Comparison of ENCODE assay signal across 18 cellular contexts in genomic region chr3:23052230-23053019, GRCh38.
DNase-seq lines count a peak whose midpoint lies in the region; ATAC-seq and TF ChIP-seq lines count a peak whose summit lies in the region.
"Had no signal": no experiment of that assay in that cellular context is flagged by ENCODE, and none has a peak within 500 bp of the region (broad histone marks: within the 10 kb centered on the region; RNA-seq: fewer than 3 reads in every experiment).

No MANE protein-coding gene starts in this region.

- peaks cover 7% of the 10 kb centered on the region for H3K9me3 Mint-ChIP-seq in stimulated activated effector memory CD8-positive, alpha-beta T cell treated with anti-CD3 and anti-CD28 coated beads, Interleukin-12 subunit alpha, Interleukin-12 subunit beta, amount 100 ng/mL, for 72 hours

- H3K4me3 ChIP-seq in GM23248 (no peak overlapping the region), fibroblast of mammary gland (ENCODE audit: control insufficient read depth, low read depth, low read length) (no peak overlapping the region), esophagus squamous epithelium (no peak overlapping the region)
- H3K4me3 ChIP-seq: pancreas, smooth muscle cell, vagina had no signal

- no peak for TF ChIP-seq POLR2A in esophagus squamous epithelium (IDR thresholded peaks at IDR 0.05)

- ATAC-seq in stimulated activated effector memory CD8-positive, alpha-beta T cell treated with anti-CD3 and anti-CD28 coated beads, Interleukin-12 subunit alpha, Interleukin-12 subunit beta, amount 100 ng/mL, for 72 hours: peak; percentile 24
- no peak for ATAC-seq in HG02970 (IDR thresholded peaks at IDR 0.05; ENCODE audit: low FRiP score, unreplicated experiment)
- ATAC-seq: stimulated activated naive CD8-positive, alpha-beta T cell treated with anti-CD3 and anti-CD28 coated beads, Interleukin-15, amount 100 ng/mL, for 72 hours had no signal

- no peaks in the 10 kb centered on the region for H3K79me2 ChIP-seq in GM23248 (ENCODE audit: insufficient read depth)

- H3K9ac ChIP-seq in GM23248: no peak overlapping the region

- H3F3A ChIP-seq in GM23248 (ENCODE audit: insufficient read depth): peaks cover 7% of the 10 kb centered on the region

- DNase-seq in GM23248 (peak; percentile 20), OCI-M1 (lab: John Stamatoyannopoulos, UW) (peak; percentile 30), fibroblast of mammary gland (ENCODE audit: low read depth) (peak; percentile 23), esophagus squamous epithelium (lab: John Stamatoyannopoulos, UW) (no peak), cortex of kidney (lab: John Stamatoyannopoulos, UW) (no peak)
- no peak for DNase-seq in stimulated activated effector memory CD8-positive, alpha-beta T cell treated with anti-CD3 and anti-CD28 coated beads, Interleukin-12 subunit alpha, Interleukin-12 subunit beta, amount 100 ng/mL, for 72 hours (ENCODE audit: low spot score in 2 of 2)
- DNase-seq: activated CD4-positive, alpha-beta T cell treated with anti-CD3 and anti-CD28 coated beads, Interleukin-2, amount 50 U/mL, for 1 hour; activated T-cell treated with anti-CD3 and anti-CD28 coated beads, Interleukin-2, amount 50 U/mL, for 24 hours; CD4-positive, CD25-positive, alpha-beta regulatory T cell; glutamatergic neuron; MM.1S; NCI-H82; pancreas; Right ventricle myocardium superior; stimulated activated naive CD8-positive, alpha-beta T cell treated with anti-CD3 and anti-CD28 coated beads, Interleukin-15, amount 100 ng/mL, for 72 hours had no signal

- in situ Hi-C loops in GM23248 (cut with MboI): no loop called here

- WGBS in GM23248 (ENCODE audit: low coverage in 1 of 2, low lambda C conversion rate in 2 of 2, missing lambda C conversion rate in 2 of 2), 2 experiments: 83 to 86% methylated on average over 9 of the region's 9 CpGs
- WGBS in esophagus squamous epithelium, 2 donors: 80 to 85% methylated on average over 5 to 9 of the region's 9 CpGs

- no peaks in the 10 kb centered on the region for H3K4me1 Mint-ChIP-seq in stimulated activated effector memory CD8-positive, alpha-beta T cell treated with anti-CD3 and anti-CD28 coated beads, Interleukin-12 subunit alpha, Interleukin-12 subunit beta, amount 100 ng/mL, for 72 hours

- H3K9me3 ChIP-seq in GM23248 (ENCODE audit: low read depth): no peaks in the 10 kb centered on the region
- no peaks in the 10 kb centered on the region for H3K9me3 ChIP-seq in esophagus squamous epithelium
- H3K9me3 ChIP-seq: pancreas, vagina had no signal

- H2AFZ ChIP-seq in GM23248: no peak overlapping the region

- H3K27me3 ChIP-seq in GM23248 (replicated peaks; ENCODE audit: insufficient read depth): peaks cover 55% of the 10 kb centered on the region
- no peaks in the 10 kb centered on the region for H3K27me3 ChIP-seq in esophagus squamous epithelium
- H3K27me3 ChIP-seq: pancreas, vagina had no signal

- no peaks in the 10 kb centered on the region for H3K9me2 ChIP-seq in GM23248 (ENCODE audit: insufficient read depth)

- H3K4me1 ChIP-seq in GM23248 (ENCODE audit: insufficient read depth) (peaks cover 12% of the 10 kb centered on the region), esophagus squamous epithelium (no peaks in the 10 kb centered on the region)
- H3K4me1 ChIP-seq: pancreas, vagina had no signal

- intact Hi-C loops in esophagus squamous epithelium (cut with DNase I): no loop called here

- H3K36me3 Mint-ChIP-seq in stimulated activated effector memory CD8-positive, alpha-beta T cell treated with anti-CD3 and anti-CD28 coated beads, Interleukin-12 subunit alpha, Interleukin-12 subunit beta, amount 100 ng/mL, for 72 hours: no peaks in the 10 kb centered on the region
- H3K36me3 Mint-ChIP-seq: CD4-positive, CD25-positive, alpha-beta regulatory T cell had no signal

- H3K27ac Mint-ChIP-seq in stimulated activated effector memory CD8-positive, alpha-beta T cell treated with anti-CD3 and anti-CD28 coated beads, Interleukin-12 subunit alpha, Interleukin-12 subunit beta, amount 100 ng/mL, for 72 hours: no peak overlapping the region
- H3K27ac Mint-ChIP-seq: activated T-cell treated with anti-CD3 and anti-CD28 coated beads, Interleukin-2, amount 50 U/mL, for 24 hours; stimulated activated naive CD8-positive, alpha-beta T cell treated with anti-CD3 and anti-CD28 coated beads, Interleukin-15, amount 100 ng/mL, for 72 hours had no signal

- H3K4me3 Mint-ChIP-seq in stimulated activated effector memory CD8-positive, alpha-beta T cell treated with anti-CD3 and anti-CD28 coated beads, Interleukin-12 subunit alpha, Interleukin-12 subunit beta, amount 100 ng/mL, for 72 hours: no peak overlapping the region
- H3K4me3 Mint-ChIP-seq: activated T-cell treated with anti-CD3 and anti-CD28 coated beads, Interleukin-2, amount 50 U/mL, for 24 hours; CD4-positive, CD25-positive, alpha-beta regulatory T cell; stimulated activated naive CD8-positive, alpha-beta T cell treated with anti-CD3 and anti-CD28 coated beads, Interleukin-15, amount 100 ng/mL, for 72 hours had no signal

- H3K27ac ChIP-seq in GM23248 (no peak overlapping the region), esophagus squamous epithelium (no peak overlapping the region)
- H3K27ac ChIP-seq: pancreas, vagina had no signal

- no peaks in the 10 kb centered on the region for H3K36me3 ChIP-seq in GM23248 (ENCODE audit: low read depth)
- H3K36me3 ChIP-seq in esophagus squamous epithelium: no peaks in the 10 kb centered on the region
- H3K36me3 ChIP-seq: pancreas, vagina had no signal

- H3K4me2 ChIP-seq in GM23248 (ENCODE audit: unreplicated experiment): no peak overlapping the region
- H3K4me2 ChIP-seq: smooth muscle cell had no signal

- no peaks in the 10 kb centered on the region for H4K20me1 ChIP-seq in GM23248 (ENCODE audit: insufficient read depth)

- TF ChIP-seq CTCF in fibroblast of mammary gland (conservative IDR thresholded peaks at IDR 0.05; ENCODE audit: control insufficient read depth, insufficient read depth, low read depth, low read length) (no peak), esophagus squamous epithelium (IDR thresholded peaks at IDR 0.05) (no peak)

Comparison
In these comparisons a context has a peak if more than half of its experiments do, and no peak if none do; other contexts are left out.
1. DNase-seq: peak in GM23248 (single experiment), OCI-M1 (single experiment) and fibroblast of mammary gland (single experiment); none in stimulated activated effector memory CD8-positive, alpha-beta T cell treated with anti-CD3 and anti-CD28 coated beads, Interleukin-12 subunit alpha, Interleukin-12 subunit beta, amount 100 ng/mL, for 72 hours (0 of 2), esophagus squamous epithelium (single experiment) and cortex of kidney (single experiment).